9 cellular contexts compared by ENCODE assay signal in the genomic region with DNA sequence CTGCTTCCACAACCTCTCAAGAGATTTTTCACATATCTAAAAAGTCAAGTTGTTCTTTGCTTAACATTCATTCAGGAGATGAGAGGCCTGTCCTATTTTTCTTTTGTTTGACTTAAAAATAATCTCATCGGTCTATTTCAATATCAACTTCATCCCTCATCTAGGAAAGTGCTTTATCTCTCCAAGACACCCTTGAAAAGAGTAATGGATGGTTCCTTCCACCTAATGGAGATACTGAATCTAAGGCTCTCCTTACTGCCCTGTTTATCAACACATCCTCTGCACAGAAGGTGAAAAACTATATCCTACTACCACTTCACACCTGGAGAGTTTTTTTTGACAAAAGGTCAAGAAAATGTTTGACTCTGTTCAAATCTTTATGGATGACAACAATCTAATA. TPM values are rescaled to one million over a fixed set of nuclear protein-coding genes. Genes with fewer than 3 reads are reported as not detected.
DNase-seq lines count a peak whose midpoint lies in the region; ATAC-seq and TF ChIP-seq lines count a peak whose summit lies in the region.
"Had no signal": no experiment of that assay in that cellular context is flagged by ENCODE, and none has a peak within 500 bp of the region (broad histone marks: within the 10 kb centered on the region; RNA-seq: fewer than 3 reads in every experiment).

No MANE protein-coding gene starts in this region.

- H3K9me3 Mint-ChIP-seq in stimulated activated naive B cell treated with anti-CD40 and anti-IgM and Interleukin-4, amounts not matched to agents 10 μg/mL and 1 μg/mL and 100 μg/mL, for 72 hours: peaks cover 0 to 4% of the 10 kb centered on the region in 2 donors

- no peaks in the 10 kb centered on the region for H3K27me3 Mint-ChIP-seq in stimulated activated naive B cell treated with anti-CD40 and anti-IgM and Interleukin-4, amounts not matched to agents 10 μg/mL and 1 μg/mL and 100 μg/mL, for 72 hours

- no peaks in the 10 kb centered on the region for H3K27me3 ChIP-seq in foreskin keratinocyte

- peaks cover 26 to 35% of the 10 kb centered on the region in 2 donors for H3K36me3 Mint-ChIP-seq in stimulated activated naive B cell treated with anti-CD40 and anti-IgM and Interleukin-4, amounts not matched to agents 10 μg/mL and 1 μg/mL and 100 μg/mL, for 72 hours

- H3K4me1 ChIP-seq in foreskin keratinocyte: peaks cover 30% of the 10 kb centered on the region

- H3K27ac ChIP-seq in VCaP: peak overlapping the region; percentile 94; the same call in 1 of the 2 replicates
- peak overlapping the region; percentile 75 for H3K27ac ChIP-seq in foreskin keratinocyte
- H3K27ac ChIP-seq: C4-2B had no signal

- ATAC-seq in foreskin keratinocyte: no peak
- ATAC-seq in stimulated activated naive B cell treated with anti-CD40 and anti-IgM and Interleukin-4, amounts not matched to agents 10 μg/mL and 1 μg/mL and 100 μg/mL, for 72 hours (replicated peaks): no peak

- TF ChIP-seq CTCF in VCaP (conservative IDR thresholded peaks at IDR 0.05) (no peak), foreskin keratinocyte (conservative IDR thresholded peaks at IDR 0.05) (no peak)

- H3K4me1 Mint-ChIP-seq in stimulated activated naive B cell treated with anti-CD40 and anti-IgM and Interleukin-4, amounts not matched to agents 10 μg/mL and 1 μg/mL and 100 μg/mL, for 72 hours: peaks cover 30 to 66% of the 10 kb centered on the region in 2 donors

- DNase-seq in NCI-H82 (lab: John Stamatoyannopoulos, UW) (peak; percentile 24), NCI-H82 treated with DMSO at 0.1 percent for 48 hours (lab: John Stamatoyannopoulos, UW; ENCODE audit: unreplicated experiment) (no peak), foreskin keratinocyte (no peak), T-helper 9 cell (no peak), NCI-H146 (lab: John Stamatoyannopoulos, UW) (no peak)
- no peak for DNase-seq in stimulated activated naive B cell treated with anti-CD40 and anti-IgM and Interleukin-4, amounts not matched to agents 10 μg/mL and 1 μg/mL and 100 μg/mL, for 72 hours
- no peak for DNase-seq in stimulated activated CD4-positive, alpha-beta T cell treated with anti-CD3 and anti-CD28 coated beads, Interleukin-4, amount 100 ng/mL, for 4 hours

- peak overlapping the region; percentile 95 for H3K27ac Mint-ChIP-seq in stimulated activated naive B cell treated with anti-CD40 and anti-IgM and Interleukin-4, amounts not matched to agents 10 μg/mL and 1 μg/mL and 100 μg/mL, for 72 hours

- peak overlapping the region; percentile 84 to 91 for H3K4me3 Mint-ChIP-seq in stimulated activated naive B cell treated with anti-CD40 and anti-IgM and Interleukin-4, amounts not matched to agents 10 μg/mL and 1 μg/mL and 100 μg/mL, for 72 hours

RNA-seq across cellular contexts. Expression of a gene that starts 2.4 kb away (rescaled TPM):
- total RNA-seq in foreskin keratinocyte: 85.0 TPM in 2 replicates
- 47.1 and 59.4 TPM in 2 replicates for polyA plus RNA-seq in foreskin keratinocyte

RNA-seq across cellular contexts. Expression of a gene that starts 49.5 kb away (rescaled TPM):
- total RNA-seq in foreskin keratinocyte: 140 and 159 TPM in 2 replicates
- polyA plus RNA-seq in foreskin keratinocyte: 417 and 454 TPM in 2 replicates
